In genomic region chr10:66654861-66655260, GRCh38 we compare ENCODE assay signal across 19 cellular contexts.
DNase-seq lines count a peak whose midpoint lies in the region; ATAC-seq and TF ChIP-seq lines count a peak whose summit lies in the region.
"Had no signal": no experiment of that assay in that cellular context is flagged by ENCODE, and none has a peak within 500 bp of the region (broad histone marks: within the 10 kb centered on the region; RNA-seq: fewer than 3 reads in every experiment).

No MANE protein-coding gene starts in this region.

- H3K27me3 ChIP-seq in adipocyte (replicated peaks; ENCODE audit: control insufficient read depth, insufficient read depth, low read length) = no peaks in the 10 kb centered on the region

- no TSS peak for BruUV-seq in Calu3 (replicated peaks; lab: Mats Ljungman, UMichigan)

- ATAC-seq in HG02798 (IDR thresholded peaks at IDR 0.05; ENCODE audit: poor library complexity, unreplicated experiment) = no peak
- ATAC-seq: A549, GM23338, HCT116, HepG2 had no signal

- H3K4me3 Mint-ChIP-seq in mesothelial cell of epicardium = no peak overlapping the region
- no peak overlapping the region for H3K4me3 Mint-ChIP-seq in Calu3 (ENCODE audit: low read depth, unreplicated experiment)
- H3K4me3 Mint-ChIP-seq: CD4-positive, alpha-beta T cell; GM23338; HFFc6 had no signal

- DNase-seq in EH (ENCODE audit: low read depth) (peak; percentile 5), adipocyte (ENCODE audit: low read depth) (peak; percentile 69), dedifferentiated amniotic fluid mesenchymal stem cell (ENCODE audit: extremely low spot score) (peak; percentile 45), mesothelial cell of epicardium (ENCODE audit: low spot score in 2 of 2, unreplicated experiment in 2 of 2) (no peak), NOMO-1 treated with dmso at 0.1 percent for 144 hours (lab: John Stamatoyannopoulos, UW; ENCODE audit: unreplicated experiment) (no peak), Calu3 (no peak)
- DNase-seq: AML-193; CD4-positive, alpha-beta T cell; DMS53; DND-41; GDM1; H7; HFFc6; KG1 had no signal

- H3K36me3 ChIP-seq in adipocyte (ENCODE audit: control insufficient read depth, insufficient read depth, low read length, severe bottlenecking) = no peaks in the 10 kb centered on the region

- H3K27me3 Mint-ChIP-seq in mesothelial cell of epicardium (ENCODE audit: low read depth) (peaks cover 1% of the 10 kb centered on the region), Calu3 (ENCODE audit: unreplicated experiment) (no peaks in the 10 kb centered on the region)
- H3K27me3 Mint-ChIP-seq: CD4-positive, alpha-beta T cell had no signal

- H3K9me3 ChIP-seq in adipocyte (ENCODE audit: control insufficient read depth, low read length) = peaks cover 12% of the 10 kb centered on the region

- peak overlapping the region; percentile 60 for H3K27ac Mint-ChIP-seq in mesothelial cell of epicardium
- no peak overlapping the region for H3K27ac Mint-ChIP-seq in Calu3 (ENCODE audit: unreplicated experiment)
- H3K27ac Mint-ChIP-seq: CD4-positive, alpha-beta T cell; GM23338; HFFc6 had no signal

- no peak overlapping the region for H3K9ac ChIP-seq in adipocyte (ENCODE audit: low read length)

- CTCF ChIA-PET in Calu3 (lab: Charles Lee) = no interaction called here

- intact Hi-C loops in Calu3 (cut with micrococcal nuclease; ENCODE audit: unreplicated experiment) = no loop called here

- H3K36me3 Mint-ChIP-seq in mesothelial cell of epicardium = peaks cover 5% of the 10 kb centered on the region
- H3K36me3 Mint-ChIP-seq in Calu3 (ENCODE audit: insufficient read depth, unreplicated experiment) = no peaks in the 10 kb centered on the region

- H3K9me3 Mint-ChIP-seq in mesothelial cell of epicardium = peaks cover 24% of the 10 kb centered on the region
- H3K9me3 Mint-ChIP-seq in Calu3 (ENCODE audit: low read depth, unreplicated experiment) = peaks cover 4% of the 10 kb centered on the region
- H3K9me3 Mint-ChIP-seq: CD4-positive, alpha-beta T cell had no signal

- TF ChIP-seq CTCF in mesothelial cell of epicardium (IDR thresholded peaks at IDR 0.05; ENCODE audit: unreplicated experiment) (no peak), Calu3 (IDR thresholded peaks at IDR 0.05; ENCODE audit: unreplicated experiment) (no peak)

- no peak overlapping the region for H3K4me3 ChIP-seq in adipocyte (ENCODE audit: low read length)
- H3K4me3 ChIP-seq: A549, GM23338 had no signal

- H3K4me1 ChIP-seq in adipocyte (ENCODE audit: control insufficient read depth, insufficient read depth, low read length) = no peaks in the 10 kb centered on the region
- H3K4me1 ChIP-seq: A549 had no signal

- peaks cover 4% of the 10 kb centered on the region for H3K4me1 Mint-ChIP-seq in mesothelial cell of epicardium
- H3K4me1 Mint-ChIP-seq in Calu3 (ENCODE audit: low read depth, unreplicated experiment) = no peaks in the 10 kb centered on the region
- H3K4me1 Mint-ChIP-seq: GM23338 had no signal

Comparison
In these comparisons a context has a peak if more than half of its experiments do, and no peak if none do; other contexts are left out.
1. DNase-seq: peak in EH (single experiment), adipocyte (single experiment) and dedifferentiated amniotic fluid mesenchymal stem cell (single experiment); none in mesothelial cell of epicardium (0 of 2), NOMO-1 treated with dmso at 0.1 percent for 144 hours (single experiment) and Calu3 (single experiment).